In genomic region chr7:147411011-147411614, GRCh38 we compare ENCODE assay signal across 26 cellular contexts.
"Had no signal": no experiment of that assay in that cellular context is flagged by ENCODE, and none has a peak within 500 bp of the region (broad histone marks: within the 10 kb centered on the region; RNA-seq: fewer than 3 reads in every experiment).

No MANE protein-coding gene starts in this region.

- H3K36me3 ChIP-seq: esophagus squamous epithelium, lower lobe of right lung, pancreas, vagina had no signal

- H3K27me3 Mint-ChIP-seq: activated B cell treated with CpG ODN at 0.5 μM for 24 hours; activated CD4-positive, alpha-beta T cell treated with anti-CD3 and anti-CD28 coated beads for 36 hours; activated naive CD8-positive, alpha-beta T cell treated with anti-CD3 and anti-CD28 coated beads, Interleukin-2, amount 10 ng/mL, durations not matched to agents 7 days and 5 days; T-helper 17 cell; type B pancreatic cell had no signal

- H3K27ac Mint-ChIP-seq: activated B cell treated with CpG ODN at 0.5 μM for 24 hours; activated CD4-positive, alpha-beta T cell treated with anti-CD3 and anti-CD28 coated beads for 36 hours; activated naive CD4-positive, alpha-beta T cell treated with anti-CD3 and anti-CD28 coated beads for 36 hours; activated naive CD8-positive, alpha-beta T cell treated with anti-CD3 and anti-CD28 coated beads, Interleukin-2, amount 10 ng/mL, durations not matched to agents 7 days and 5 days; endodermal cell; immature natural killer cell; natural killer cell; T-helper 17 cell; type B pancreatic cell had no signal

- H3K9me3 ChIP-seq: esophagus squamous epithelium, lower lobe of right lung, pancreas, testis, vagina had no signal

- H3K4me3 Mint-ChIP-seq: activated B cell treated with CpG ODN at 0.5 μM for 24 hours; activated CD4-positive, alpha-beta T cell treated with anti-CD3 and anti-CD28 coated beads for 36 hours; activated naive CD4-positive, alpha-beta T cell treated with anti-CD3 and anti-CD28 coated beads for 36 hours; activated naive CD8-positive, alpha-beta T cell treated with anti-CD3 and anti-CD28 coated beads, Interleukin-2, amount 10 ng/mL, durations not matched to agents 7 days and 5 days; endodermal cell; immature natural killer cell; natural killer cell; T-helper 17 cell; type B pancreatic cell had no signal

- H3K4me1 ChIP-seq: esophagus squamous epithelium, pancreas, psoas muscle, testis, vagina had no signal

- H3K27ac ChIP-seq: esophagus squamous epithelium, lower lobe of right lung, pancreas, psoas muscle, testis, vagina had no signal

- H3K4me3 ChIP-seq: esophagus squamous epithelium, lower lobe of right lung, pancreas, psoas muscle, testis, vagina had no signal

- ATAC-seq: activated CD4-positive, alpha-beta T cell treated with anti-CD3 and anti-CD28 coated beads for 36 hours; left lobe of liver; lower lobe of right lung; natural killer cell; pancreas; psoas muscle; right cardiac atrium; T-helper 17 cell had no signal

- H3K27me3 ChIP-seq: esophagus squamous epithelium, pancreas, testis, vagina had no signal

- H3K36me3 Mint-ChIP-seq: activated naive CD8-positive, alpha-beta T cell treated with anti-CD3 and anti-CD28 coated beads, Interleukin-2, amount 10 ng/mL, durations not matched to agents 7 days and 5 days; type B pancreatic cell had no signal

- DNase-seq: activated B cell treated with CpG ODN at 0.5 μM for 24 hours; activated CD4-positive, alpha-beta T cell treated with anti-CD3 and anti-CD28 coated beads for 36 hours; activated CD4-positive, alpha-beta T cell treated with anti-CD3 and anti-CD28 coated beads, Interleukin-2, amount 50 U/mL, for 4 hours; activated naive CD4-positive, alpha-beta T cell treated with anti-CD3 and anti-CD28 coated beads for 36 hours; activated naive CD8-positive, alpha-beta T cell treated with anti-CD3 and anti-CD28 coated beads, Interleukin-2, amount 10 ng/mL, durations not matched to agents 7 days and 5 days; activated T-cell treated with anti-CD3 and anti-CD28 coated beads, Interleukin-2, amount 50 U/mL, for 48 hours; amygdala; cortex of kidney; endodermal cell; esophagus squamous epithelium; foreskin melanocyte; immature natural killer cell; lower lobe of right lung; natural killer cell; pancreas; psoas muscle; right cardiac atrium; small intestine; stimulated activated CD4-positive, alpha-beta T cell treated with anti-CD3 and anti-CD28 coated beads, Interleukin-2, amount 100 ng/mL, for 48 hours; stimulated activated CD8-positive, alpha-beta memory T cell treated with anti-CD3 and anti-CD28 coated beads, Interleukin-4, amount 100 ng/mL, for 48 hours; stimulated activated naive CD4-positive, alpha-beta T cell; T-helper 17 cell; testis had no signal

- H3K4me1 Mint-ChIP-seq: activated B cell treated with CpG ODN at 0.5 μM for 24 hours; activated CD4-positive, alpha-beta T cell treated with anti-CD3 and anti-CD28 coated beads for 36 hours; activated naive CD8-positive, alpha-beta T cell treated with anti-CD3 and anti-CD28 coated beads, Interleukin-2, amount 10 ng/mL, durations not matched to agents 7 days and 5 days; T-helper 17 cell had no signal
